8 cellular contexts compared by ENCODE assay signal in genomic region chr19:44643605-44644390, GRCh38. TPM values are rescaled to one million over a fixed set of nuclear protein-coding genes. Genes with fewer than 3 reads are reported as not detected.
DNase-seq lines count a peak whose midpoint lies in the region; ATAC-seq and TF ChIP-seq lines count a peak whose summit lies in the region.

Gene PVR, plus strand, starts transcription at chr19:44643910. Its CDS starts 187 bp downstream, at chr19:44644097.

- H3K27ac Mint-ChIP-seq in activated B cell treated with CpG ODN at 0.5 μM for 24 hours, result no peak within 1 kb of the TSS

- TF ChIP-seq POLR2A in spleen (IDR thresholded peaks at IDR 0.05) (no peak), GM18505 (IDR thresholded peaks at IDR 0.05; ENCODE audit: borderline replicate concordance, extremely low read depth, insufficient read depth, insufficient read length) (no peak)

- intact Hi-C loops in activated B cell treated with CpG ODN at 0.5 μM for 24 hours (cut with micrococcal nuclease) (no loop called here), spleen (cut with DNase I; ENCODE audit: low total_unique reads) (no loop called here)

- H3K4me3 ChIP-seq in GM06990 (replicated peaks; ENCODE audit: low read depth, low read length), result peak within 1 kb of the TSS; percentile 62
- H3K4me3 ChIP-seq in spleen, result peak within 1 kb of the TSS; percentile 50 to 82 (median 58)

- H3K27me3 ChIP-seq in GM06990 (replicated peaks; ENCODE audit: control insufficient read depth, insufficient read depth, low read length) (no peaks in the 10 kb centered on the region; the same call in 1 of the 2 replicates), layer of hippocampus (ENCODE audit: control insufficient read depth, insufficient read depth, low read length) (no peaks in the 10 kb centered on the region), spleen (replicated peaks in 1 of 7) (peaks cover 0 to 32% (median 9%) of the 10 kb centered on the region in 7 donors)

- H3K36me3 ChIP-seq in GM06990 (ENCODE audit: control insufficient read depth, insufficient read depth, low read length), result no peaks in the 10 kb centered on the region
- H3K36me3 ChIP-seq in spleen, result peaks cover 0 to 5% (median 0%) of the 10 kb centered on the region in 6 donors

- peaks cover 33% of the 10 kb centered on the region for H3K27me3 Mint-ChIP-seq in activated B cell treated with CpG ODN at 0.5 μM for 24 hours

- CTCF ChIA-PET in activated B cell treated with CpG ODN at 0.5 μM for 24 hours (lab: Charles Lee), result no interaction called here

- DNase-seq in GM06990 (ENCODE audit: extremely low read depth, insufficient read length) (peak; percentile 41), NCI-H1930 (lab: John Stamatoyannopoulos, UW) (peak; percentile 65 to 72), activated B cell treated with CpG ODN at 0.5 μM for 24 hours (no peak), dermis blood vessel endothelial cell (peak; percentile 85), spleen (peak; percentile 86), NK-92 (lab: John Stamatoyannopoulos, UW; ENCODE audit: unreplicated experiment) (no peak)

- no peaks in the 10 kb centered on the region for H3K36me3 Mint-ChIP-seq in activated B cell treated with CpG ODN at 0.5 μM for 24 hours (ENCODE audit: low read depth)

- peaks cover 0 to 59% (median 25%) of the 10 kb centered on the region in 6 donors for H3K4me1 ChIP-seq in spleen

- 0 to 4% (median 0%) methylated on average over 20 to 69 of the region's 69 CpGs for WGBS in spleen, 5 donors

- H3K27ac ChIP-seq in layer of hippocampus (ENCODE audit: low read depth, low read length) (peak within 1 kb of the TSS; percentile 68), spleen (peak within 1 kb of the TSS in 7 of 8 donors; percentile 68 to 83 (median 78))

- H3K9me3 Mint-ChIP-seq in activated B cell treated with CpG ODN at 0.5 μM for 24 hours, result no peaks in the 10 kb centered on the region

- TF ChIP-seq CTCF in GM06990 (IDR thresholded peaks at IDR 0.05; ENCODE audit: insufficient read depth, low read length, poor library complexity, severe bottlenecking) (no peak), activated B cell treated with CpG ODN at 0.5 μM for 24 hours (IDR thresholded peaks at IDR 0.05) (no peak), spleen (IDR thresholded peaks at IDR 0.05 in 8 of 11, conservative IDR thresholded peaks at IDR 0.05 in 3 of 11) (no peak)

- H3K4me1 Mint-ChIP-seq in activated B cell treated with CpG ODN at 0.5 μM for 24 hours, result peaks cover 5% of the 10 kb centered on the region

- H3K9me3 ChIP-seq in spleen, result no peaks in the 10 kb centered on the region

- ATAC-seq in activated B cell treated with CpG ODN at 0.5 μM for 24 hours (ENCODE audit: low read depth), result no peak
- no peak for ATAC-seq in GM18505 (IDR thresholded peaks at IDR 0.05; ENCODE audit: unreplicated experiment)

- POLR2A ChIA-PET in activated B cell treated with CpG ODN at 0.5 μM for 24 hours (lab: Charles Lee), result interaction anchor here (0.5 kb wide), 1 partner anchor 897 kb away, joined by 3 read pairs; no protein-coding TSS in a partner anchor

- peak within 1 kb of the TSS; percentile 44 for H3K4me3 Mint-ChIP-seq in activated B cell treated with CpG ODN at 0.5 μM for 24 hours

RNA-seq across cellular contexts. Expression of gene PVR, which starts in this region (rescaled TPM):
- total RNA-seq in activated B cell treated with CpG ODN at 0.5 μM for 24 hours (0.10 TPM in 1 of 2 replicates, not detected in the other), dermis blood vessel endothelial cell (95.7 and 104 TPM in 2 replicates), spleen (10 to 100 TPM; 10.2 to 18.4 (median 15.9) TPM)
- 1 to 10 TPM; 2.0 to 6.1 (median 3.5) TPM for polyA plus RNA-seq in spleen

Comparison
In these comparisons a context has a peak if more than half of its experiments do, and no peak if none do; other contexts are left out.
1. RNA of gene PVR (total RNA-seq): 95.7 to 104 TPM in dermis blood vessel endothelial cell and 10.2 to 18.4 TPM in spleen; 0.10 TPM in activated B cell treated with CpG ODN at 0.5 μM for 24 hours; every median in the first group is over 10 times any median in the second.
2. DNase-seq: peak in GM06990 (single experiment), NCI-H1930 (2 of 2), dermis blood vessel endothelial cell (single experiment) and spleen (single experiment); none in activated B cell treated with CpG ODN at 0.5 μM for 24 hours (single experiment) and NK-92 (single experiment).